In the genomic region with DNA sequence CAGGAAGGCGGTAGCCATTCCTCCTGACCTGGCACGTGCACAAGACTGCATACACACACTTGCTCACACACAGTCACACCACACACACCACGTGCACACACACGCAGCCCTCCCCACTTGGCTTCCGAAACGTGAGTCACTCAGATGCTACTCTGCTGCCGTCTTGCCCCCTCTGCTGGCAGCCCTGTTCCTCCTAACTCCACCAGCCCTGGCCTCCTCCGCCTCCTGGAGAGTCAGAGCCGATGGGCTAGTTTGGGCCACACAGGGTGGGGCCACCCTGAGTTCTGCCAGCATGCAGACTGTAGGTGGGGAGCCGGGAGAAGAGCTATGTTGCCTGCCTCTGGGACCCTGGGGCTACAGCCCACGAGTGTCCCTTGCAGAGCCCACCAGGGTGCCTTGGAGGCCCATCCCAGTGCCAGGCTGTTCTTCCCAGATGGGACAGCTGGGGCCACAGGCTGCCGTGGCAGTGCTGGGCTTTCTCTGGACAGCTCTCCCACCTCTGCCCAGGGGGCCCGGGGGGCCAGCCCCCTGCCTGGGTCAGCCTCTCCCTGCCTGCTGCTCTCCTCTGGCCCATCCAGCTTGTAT, we compare ENCODE assay signal across 9 cellular contexts. TPM values are rescaled to one million over a fixed set of nuclear protein-coding genes. Genes with fewer than 3 reads are reported as not detected.
A peak's percentile ranks its signal among the peaks of the same experiment; 100 is the strongest.
DNase-seq lines count a peak whose midpoint lies in the region; ATAC-seq and TF ChIP-seq lines count a peak whose summit lies in the region.
"Had no signal": no experiment of that assay in that cellular context is flagged by ENCODE, and none has a peak within 500 bp of the region (broad histone marks: within the 10 kb centered on the region; RNA-seq: fewer than 3 reads in every experiment).

No MANE protein-coding gene starts in this region.

- peak in 2 of 5 experiments; percentile 24 to 27 for TF ChIP-seq CTCF in tibial nerve (IDR thresholded peaks at IDR 0.05)

- peak overlapping the region in 1 of 4 donors; percentile 54 for H3K27ac ChIP-seq in tibial nerve
- H3K27ac ChIP-seq: KMS-11 had no signal

- DNase-seq in EH (ENCODE audit: low read depth) (peak; percentile 94), MV-4-11 (lab: John Stamatoyannopoulos, UW) (peak; percentile 90), activated T-cell treated with anti-CD3 and anti-CD28 coated beads for 24 hours (ENCODE audit: low read depth) (peak; percentile 34), fibroblast of the conjunctiva (ENCODE audit: low read depth) (peak; percentile 89), skeletal muscle cell (ENCODE audit: low read depth) (peak; percentile 77), tibial nerve (ENCODE audit: low spot score in 2 of 2) (no peak)
- no peak for DNase-seq in effector CD4-positive, alpha-beta T cell

- ATAC-seq in HG03521 (IDR thresholded peaks at IDR 0.05; ENCODE audit: unreplicated experiment) = no peak

- no peaks in the 10 kb centered on the region for H3K27me3 ChIP-seq in tibial nerve

- H3K36me3 ChIP-seq in tibial nerve = peaks cover 0 to 76% (median 10%) of the 10 kb centered on the region in 3 donors

- TF ChIP-seq EP300 in tibial nerve (IDR thresholded peaks at IDR 0.05) = no peak

- no peaks in the 10 kb centered on the region for H3K9me3 ChIP-seq in tibial nerve

- no peak overlapping the region for H3K4me3 ChIP-seq in skeletal muscle cell (ENCODE audit: low read depth, low read length)
- no peak overlapping the region for H3K4me3 ChIP-seq in tibial nerve

- H3K4me1 ChIP-seq in tibial nerve = peaks cover 0 to 19% (median 0%) of the 10 kb centered on the region in 4 donors

- WGBS in tibial nerve, 2 donors = 29 to 38% methylated on average over 9 of the region's 13 CpGs

- TF ChIP-seq POLR2A in tibial nerve (IDR thresholded peaks at IDR 0.05) = no peak

RNA-seq across cellular contexts. Expression of a gene that starts 12.1 kb away (rescaled TPM):
- total RNA-seq in tibial nerve = 100 to 1,000 TPM in 2 of 4 donors, 10 to 100 TPM in 2; 90.6 to 124 (median 103) TPM

RNA-seq across cellular contexts. Expression of a gene that starts 19.5 kb away (rescaled TPM):
- 100 to 1,000 TPM; 349 to 599 (median 515) TPM for total RNA-seq in tibial nerve

RNA-seq across cellular contexts. Expression of a gene that starts 28.3 kb away (rescaled TPM):
- total RNA-seq in tibial nerve = 10 to 100 TPM; 26.2 to 42.7 (median 36.6) TPM

Comparison
In these comparisons a context has a peak if more than half of its experiments do, and no peak if none do; other contexts are left out.
1. DNase-seq: peak in EH (single experiment), MV-4-11 (single experiment), activated T-cell treated with anti-CD3 and anti-CD28 coated beads for 24 hours (single experiment), fibroblast of the conjunctiva (single experiment) and skeletal muscle cell (single experiment); none in effector CD4-positive, alpha-beta T cell (single experiment) and tibial nerve (0 of 2).